ENCODE assay signal across 8 cellular contexts in genomic region chr15:41558400-41559238, GRCh38. TPM values are rescaled to one million over a fixed set of nuclear protein-coding genes. Genes with fewer than 3 reads are reported as not detected.
DNase-seq lines count a peak whose midpoint lies in the region; ATAC-seq and TF ChIP-seq lines count a peak whose summit lies in the region.

Gene TYRO3 (plus strand): TSS chr15:41559212. CDS start chr15:41559258, 46 bp downstream.

- H2BK12ac ChIP-seq in mesenchymal stem cell (ENCODE audit: low read length in 2 of 2), result peak within 1 kb of the TSS; percentile 47 to 59

- H2AK5ac ChIP-seq in mesenchymal stem cell (ENCODE audit: low read length, severe bottlenecking), result no peak within 1 kb of the TSS

- H2AFZ ChIP-seq in mesenchymal stem cell (ENCODE audit: low read depth, low read length), result peak within 1 kb of the TSS; percentile 30

- no peak within 1 kb of the TSS for H2BK5ac ChIP-seq in mesenchymal stem cell (ENCODE audit: low read depth, low read length, poor library complexity, severe bottlenecking)

- peak within 1 kb of the TSS; percentile 71 to 74 for H3K18ac ChIP-seq in mesenchymal stem cell (ENCODE audit: low read depth in 1 of 2, low read length in 2 of 2)

- H3K79me1 ChIP-seq in mesenchymal stem cell (replicated peaks; ENCODE audit: low read length, poor library complexity, severe bottlenecking), result no peaks in the 10 kb centered on the region

- H3K4me3 ChIP-seq in GM12875 (ENCODE audit: low read depth, low read length) (peak within 1 kb of the TSS; percentile 34), mesenchymal stem cell (ENCODE audit: insufficient read depth in 1 of 2, low read depth in 1 of 2, low read length in 2 of 2) (peak within 1 kb of the TSS; percentile 69 to 77)

- TF ChIP-seq CTCF in GM12875 (IDR thresholded peaks at IDR 0.05; ENCODE audit: borderline replicate concordance, insufficient read depth, low read depth, low read length), result 0 out of 2 replicates have a peak, but pooled peaks have one; percentile 5

- peak within 1 kb of the TSS; percentile 77 for H4K91ac ChIP-seq in mesenchymal stem cell (ENCODE audit: low read length)

- H3K23ac ChIP-seq in mesenchymal stem cell (ENCODE audit: low read length in 2 of 2), result peak within 1 kb of the TSS in 1 of 2 experiments; percentile 63

- H3K4me1 ChIP-seq in mesenchymal stem cell (ENCODE audit: control insufficient read depth, insufficient read depth, low read depth, low read length), result peaks cover 27% of the 10 kb centered on the region

- DNase-seq in NCI-H1694 (lab: John Stamatoyannopoulos, UW) (peak; percentile 18), mesenchymal stem cell (peak; percentile 67)
- peak; percentile 85 for DNase-seq in activated CD8-positive, alpha-beta memory T cell treated with anti-CD3 and anti-CD28 coated beads for 24 hours
- peak; percentile 47 for DNase-seq in effector CD8-positive, alpha-beta T cell (lab: John Stamatoyannopoulos, UW)
- peak; percentile 46 to 67 (median 48) for DNase-seq in stimulated activated CD4-positive, alpha-beta T cell treated with anti-CD3 and anti-CD28 coated beads, TNF-alpha, amount 100 ng/mL, for 48 hours (ENCODE audit: low read depth in 3 of 3)

- peak within 1 kb of the TSS; percentile 28 for H4K8ac ChIP-seq in mesenchymal stem cell (ENCODE audit: low read length)

- H3K9ac ChIP-seq in mesenchymal stem cell (ENCODE audit: low read length), result peak within 1 kb of the TSS; percentile 64

- peaks cover 0 to 5% of the 10 kb centered on the region in 2 experiments for H3K36me3 ChIP-seq in mesenchymal stem cell (ENCODE audit: control insufficient read depth in 1 of 2, insufficient read depth in 2 of 2, low read depth in 1 of 2, low read length in 2 of 2)

- H3K27ac ChIP-seq in mesenchymal stem cell (ENCODE audit: low read length, poor library complexity, severe bottlenecking), result no peak within 1 kb of the TSS

- no peaks in the 10 kb centered on the region for H3K9me3 ChIP-seq in mesenchymal stem cell (ENCODE audit: control insufficient read depth, low read length)

- peak within 1 kb of the TSS; percentile 85 for H2BK120ac ChIP-seq in mesenchymal stem cell (ENCODE audit: low read depth, low read length)

- H3K27me3 ChIP-seq in mesenchymal stem cell (ENCODE audit: control insufficient read depth in 1 of 2, insufficient read depth in 1 of 2, low read length in 2 of 2), result peaks cover 7% of the 10 kb centered on the region in 2 experiments

- peak within 1 kb of the TSS in 1 of 2 experiments; percentile 8 for H3K14ac ChIP-seq in mesenchymal stem cell (ENCODE audit: low read length in 2 of 2)

- H3K4me2 ChIP-seq in mesenchymal stem cell (ENCODE audit: low read length, poor library complexity, severe bottlenecking), result peak within 1 kb of the TSS; percentile 96

- no peak for ATAC-seq in HG03432 (IDR thresholded peaks at IDR 0.05; ENCODE audit: unreplicated experiment)
- no peak for ATAC-seq in GM18868 (IDR thresholded peaks at IDR 0.05; ENCODE audit: unreplicated experiment)

- peak within 1 kb of the TSS; percentile 94 for H2BK15ac ChIP-seq in mesenchymal stem cell (ENCODE audit: low read depth, poor library complexity, severe bottlenecking)

- WGBS in mesenchymal stem cell, result 2% methylated on average over 27 of the region's 81 CpGs

- H3K4ac ChIP-seq in mesenchymal stem cell (ENCODE audit: low read depth in 1 of 2, low read length in 2 of 2), result peak within 1 kb of the TSS in 1 of 2 experiments; percentile 84

RNA-seq across cellular contexts. Expression of gene TYRO3, which starts in this region (rescaled TPM):
- polyA plus RNA-seq in mesenchymal stem cell (2013, experiment 1 of 2), result 33.5 TPM
- 33.5 TPM for polyA plus RNA-seq in mesenchymal stem cell (2013, experiment 2 of 2)

Comparison
In these comparisons a context has a peak if more than half of its experiments do, and no peak if none do; other contexts are left out.
1. DNase-seq: peak in every context shown above with its lines; median percentile 85 in activated CD8-positive, alpha-beta memory T cell treated with anti-CD3 and anti-CD28 coated beads for 24 hours; 67 in mesenchymal stem cell; 48 in stimulated activated CD4-positive, alpha-beta T cell treated with anti-CD3 and anti-CD28 coated beads, TNF-alpha, amount 100 ng/mL, for 48 hours; 47 in effector CD8-positive, alpha-beta T cell; 18 in NCI-H1694.